18 cellular contexts compared by ENCODE assay signal in genomic region chr16:49664221-49665215, GRCh38.
A peak's percentile ranks its signal among the peaks of the same experiment; 100 is the strongest.
DNase-seq lines count a peak whose midpoint lies in the region; ATAC-seq and TF ChIP-seq lines count a peak whose summit lies in the region.
"Had no signal": no experiment of that assay in that cellular context is flagged by ENCODE, and none has a peak within 500 bp of the region (broad histone marks: within the 10 kb centered on the region; RNA-seq: fewer than 3 reads in every experiment).

No MANE protein-coding gene starts in this region.

- peak; percentile 44 for DNase-seq in natural killer cell treated with Interleukin-12 subunit alpha and Interleukin-12 subunit beta and Interleukin-15 and Interleukin-18, amount 100 ng/mL, for 72 hours (ENCODE audit: low spot score)
- DNase-seq in natural killer cell = no peak
- DNase-seq in hepatocyte (ENCODE audit: low spot score) = peak; percentile 35
- DNase-seq in psoas muscle = peak; percentile 58 to 70
- DNase-seq in MG63 = no peak
- no peak for DNase-seq in Kasumi-1 (lab: John Stamatoyannopoulos, UW)
- no peak for DNase-seq in islet precursor cell
- DNase-seq: activated CD4-positive, alpha-beta T cell treated with anti-CD3 and anti-CD28 coated beads, Interleukin-2, amount 10 ng/mL, durations not matched to agents 24 days and 14 days; Caco-2; effector memory CD8-positive, alpha-beta T cell; NCI-H1436 treated with DMSO at 0.1 percent for 48 hours; NCI-H446 treated with DMSO at 0.1 percent for 48 hours; PC-3; stimulated activated naive CD4-positive, alpha-beta T cell treated with Interleukin-2 at 50 U/mL for 16 hours; T-helper 2 cell had no signal

- H3K4me3 ChIP-seq in hepatocyte (no peak overlapping the region), psoas muscle (peak overlapping the region; percentile 49), MG63 (no peak overlapping the region)
- H3K4me3 ChIP-seq: lung had no signal

- H3K27ac Mint-ChIP-seq in natural killer cell treated with Interleukin-12 subunit alpha and Interleukin-12 subunit beta and Interleukin-15 and Interleukin-18, amount 100 ng/mL, for 72 hours = no peak overlapping the region
- H3K27ac Mint-ChIP-seq in natural killer cell = no peak overlapping the region
- H3K27ac Mint-ChIP-seq: activated CD4-positive, alpha-beta T cell treated with anti-CD3 and anti-CD28 coated beads, Interleukin-2, amount 10 ng/mL, durations not matched to agents 24 days and 14 days; activated T-helper 17 cell treated with anti-CD3 and anti-CD28 coated beads, Interleukin-2, amount 50 U/mL, for 72 hours; effector memory CD8-positive, alpha-beta T cell had no signal

- no peaks in the 10 kb centered on the region for H4K20me1 ChIP-seq in hepatocyte (ENCODE audit: insufficient read depth, poor library complexity, severe bottlenecking)

- H3K27ac ChIP-seq in hepatocyte (peak overlapping the region; percentile 95), psoas muscle (peak overlapping the region; percentile 41)

- TF ChIP-seq CTCF in natural killer cell (IDR thresholded peaks at IDR 0.05) (no peak), hepatocyte (IDR thresholded peaks at IDR 0.05; ENCODE audit: poor library complexity) (no peak), psoas muscle (IDR thresholded peaks at IDR 0.05) (no peak)

- H3K4me1 ChIP-seq in hepatocyte (ENCODE audit: insufficient read depth) = peaks cover 43% of the 10 kb centered on the region
- peaks cover 45% of the 10 kb centered on the region for H3K4me1 ChIP-seq in psoas muscle
- H3K4me1 ChIP-seq: Caco-2 had no signal

- ATAC-seq in natural killer cell treated with Interleukin-12 subunit alpha and Interleukin-12 subunit beta and Interleukin-15 and Interleukin-18, amount 100 ng/mL, for 72 hours = no peak
- no peak for ATAC-seq in natural killer cell
- ATAC-seq in psoas muscle = peak in 1 of 4 donors; percentile 3
- ATAC-seq in GM18909 (IDR thresholded peaks at IDR 0.05; ENCODE audit: poor library complexity, unreplicated experiment) = no peak
- ATAC-seq: activated T-helper 17 cell treated with anti-CD3 and anti-CD28 coated beads, Interleukin-2, amount 50 U/mL, for 72 hours; effector memory CD8-positive, alpha-beta T cell; PC-3 had no signal

- H3K36me3 ChIP-seq in hepatocyte (replicated peaks; ENCODE audit: insufficient read depth, low read depth) = no peaks in the 10 kb centered on the region
- no peaks in the 10 kb centered on the region for H3K36me3 ChIP-seq in psoas muscle (ENCODE audit: insufficient read depth in 1 of 2, low read depth in 1 of 2)
- H3K36me3 ChIP-seq in MG63 = no peaks in the 10 kb centered on the region

- H3K9me2 ChIP-seq in hepatocyte (replicated peaks; ENCODE audit: insufficient read depth) = no peaks in the 10 kb centered on the region

- 78% methylated on average over 35 of the region's 37 CpGs for WGBS in hepatocyte (ENCODE audit: low lambda C conversion rate, missing lambda C conversion rate)
- 65 to 81% (median 69%) methylated on average over 32 to 37 of the region's 37 CpGs for WGBS in psoas muscle, 3 donors

- H3K4me3 Mint-ChIP-seq in natural killer cell treated with Interleukin-12 subunit alpha and Interleukin-12 subunit beta and Interleukin-15 and Interleukin-18, amount 100 ng/mL, for 72 hours = no peak overlapping the region
- H3K4me3 Mint-ChIP-seq in natural killer cell = no peak overlapping the region
- H3K4me3 Mint-ChIP-seq: activated CD4-positive, alpha-beta T cell treated with anti-CD3 and anti-CD28 coated beads, Interleukin-2, amount 10 ng/mL, durations not matched to agents 24 days and 14 days; activated T-helper 17 cell treated with anti-CD3 and anti-CD28 coated beads, Interleukin-2, amount 50 U/mL, for 72 hours; effector memory CD8-positive, alpha-beta T cell had no signal

- no peaks in the 10 kb centered on the region for H3K4me1 Mint-ChIP-seq in natural killer cell treated with Interleukin-12 subunit alpha and Interleukin-12 subunit beta and Interleukin-15 and Interleukin-18, amount 100 ng/mL, for 72 hours (ENCODE audit: low read depth in 2 of 2)
- no peaks in the 10 kb centered on the region for H3K4me1 Mint-ChIP-seq in natural killer cell
- H3K4me1 Mint-ChIP-seq: activated CD4-positive, alpha-beta T cell treated with anti-CD3 and anti-CD28 coated beads, Interleukin-2, amount 10 ng/mL, durations not matched to agents 24 days and 14 days had no signal

- H3K79me2 ChIP-seq in hepatocyte = no peaks in the 10 kb centered on the region

- peak overlapping the region; percentile 68 for H3K4me2 ChIP-seq in hepatocyte

- no peaks in the 10 kb centered on the region for H3K27me3 Mint-ChIP-seq in natural killer cell treated with Interleukin-12 subunit alpha and Interleukin-12 subunit beta and Interleukin-15 and Interleukin-18, amount 100 ng/mL, for 72 hours
- H3K27me3 Mint-ChIP-seq in natural killer cell (ENCODE audit: low read depth in 2 of 2) = no peaks in the 10 kb centered on the region
- H3K27me3 Mint-ChIP-seq: activated CD4-positive, alpha-beta T cell treated with anti-CD3 and anti-CD28 coated beads, Interleukin-2, amount 10 ng/mL, durations not matched to agents 24 days and 14 days had no signal

- H3K9me3 ChIP-seq in hepatocyte (ENCODE audit: low read depth) (no peaks in the 10 kb centered on the region), psoas muscle (no peaks in the 10 kb centered on the region), MG63 (no peaks in the 10 kb centered on the region)
- H3K9me3 ChIP-seq: Caco-2 had no signal

- no peaks in the 10 kb centered on the region for H3K27me3 ChIP-seq in hepatocyte
- no peaks in the 10 kb centered on the region for H3K27me3 ChIP-seq in psoas muscle (ENCODE audit: insufficient read depth in 3 of 3, low read length in 2 of 3)
- H3K27me3 ChIP-seq in MG63 = no peaks in the 10 kb centered on the region

- no peaks in the 10 kb centered on the region for H3K9me3 Mint-ChIP-seq in natural killer cell treated with Interleukin-12 subunit alpha and Interleukin-12 subunit beta and Interleukin-15 and Interleukin-18, amount 100 ng/mL, for 72 hours
- no peaks in the 10 kb centered on the region for H3K9me3 Mint-ChIP-seq in natural killer cell
- H3K9me3 Mint-ChIP-seq: activated CD4-positive, alpha-beta T cell treated with anti-CD3 and anti-CD28 coated beads, Interleukin-2, amount 10 ng/mL, durations not matched to agents 24 days and 14 days; activated T-helper 17 cell treated with anti-CD3 and anti-CD28 coated beads, Interleukin-2, amount 50 U/mL, for 72 hours; effector memory CD8-positive, alpha-beta T cell had no signal

- no peaks in the 10 kb centered on the region for H3K36me3 Mint-ChIP-seq in natural killer cell treated with Interleukin-12 subunit alpha and Interleukin-12 subunit beta and Interleukin-15 and Interleukin-18, amount 100 ng/mL, for 72 hours
- H3K36me3 Mint-ChIP-seq in natural killer cell = no peaks in the 10 kb centered on the region

- no peak overlapping the region for H2AFZ ChIP-seq in hepatocyte

- intact Hi-C loops in natural killer cell (cut with micrococcal nuclease) (no loop called here), psoas muscle (cut with DNase I) (no loop called here)

Comparison
In these comparisons a context has a peak if more than half of its experiments do, and no peak if none do; other contexts are left out.
1. DNase-seq: peak in natural killer cell treated with Interleukin-12 subunit alpha and Interleukin-12 subunit beta and Interleukin-15 and Interleukin-18, amount 100 ng/mL, for 72 hours (single experiment), hepatocyte (single experiment) and psoas muscle (2 of 2); none in natural killer cell (single experiment), MG63 (single experiment), Kasumi-1 (0 of 2) and islet precursor cell (single experiment).